In the genomic region with DNA sequence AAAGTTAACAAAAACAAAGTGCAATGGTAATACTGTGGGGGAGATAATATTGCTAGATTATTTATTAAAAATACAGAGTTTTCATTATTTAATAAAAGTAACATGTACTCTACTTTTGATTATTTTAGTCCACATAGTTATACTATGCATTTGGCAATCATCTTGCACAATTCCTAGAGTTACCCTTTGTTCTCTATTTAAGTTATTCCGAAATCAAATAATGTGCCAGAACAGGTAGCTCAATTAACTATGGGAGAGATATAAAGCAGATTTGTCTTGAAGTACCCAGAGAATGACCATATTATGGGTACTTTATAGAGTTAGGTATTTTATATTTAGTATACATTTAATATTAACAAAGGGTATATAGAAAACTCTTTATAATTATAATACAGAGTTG, we compare ENCODE assay signal across 24 cellular contexts. TPM values are rescaled to one million over a fixed set of nuclear protein-coding genes. Genes with fewer than 3 reads are reported as not detected.
DNase-seq lines count a peak whose midpoint lies in the region; ATAC-seq, FAIRE-seq and TF ChIP-seq lines count a peak whose summit lies in the region.
"Had no signal": no experiment of that assay in that cellular context is flagged by ENCODE, and none has a peak within 500 bp of the region (broad histone marks: within the 10 kb centered on the region; RNA-seq: fewer than 3 reads in every experiment).

No MANE protein-coding gene starts in this region.

- no peak overlapping the region for H3K4me3 ChIP-seq in A549
- H3K4me3 ChIP-seq in epithelial cell of esophagus (ENCODE audit: low read length) = no peak overlapping the region
- no peak overlapping the region for H3K4me3 ChIP-seq in OCI-LY7 (ENCODE audit: low read depth, low read length, poor library complexity, severe bottlenecking)
- H3K4me3 ChIP-seq: BLaER1 treated with 17β-estradiol and CSF1 and Interleukin-3, amounts not matched to agents 10 nM and 100 nM; GM12878; GM23248 had no signal

- H3K79me2 ChIP-seq in OCI-LY7 (ENCODE audit: insufficient read depth, low read depth, low read length) = no peaks in the 10 kb centered on the region

- no peak for TF ChIP-seq POLR2A in A549 (IDR thresholded peaks at IDR 0.05; ENCODE audit: low read length)

- H3K4me1 ChIP-seq in A549 = peaks cover 43% of the 10 kb centered on the region
- no peaks in the 10 kb centered on the region for H3K4me1 ChIP-seq in OCI-LY7 (ENCODE audit: insufficient read depth, low read length, poor library complexity, severe bottlenecking)
- H3K4me1 ChIP-seq: BE2C; BLaER1 treated with 17β-estradiol and CSF1 and Interleukin-3, amounts not matched to agents 10 nM and 100 nM had no signal

- ATAC-seq in A549 (no peak), HG02642 (IDR thresholded peaks at IDR 0.05; ENCODE audit: poor library complexity, unreplicated experiment) (no peak)
- ATAC-seq: GM12878, HCT116 had no signal

- peak overlapping the region; percentile 59; the same call in 2 of the 3 replicates for H3K4me2 ChIP-seq in A549
- no peak overlapping the region for H3K4me2 ChIP-seq in OCI-LY7 (ENCODE audit: low read length)
- H3K4me2 ChIP-seq: BLaER1 treated with 17β-estradiol and CSF1 and Interleukin-3, amounts not matched to agents 10 nM and 100 nM had no signal

- WGBS in A549 (ENCODE audit: missing lambda C conversion rate) = 80% methylated on average over 1 of the region's 1 CpG

- H3K27ac ChIP-seq in A549 = no peak overlapping the region; a peak in 1 of 6 replicates
- H3K27ac ChIP-seq in OCI-LY7 (ENCODE audit: low read depth, low read length, poor library complexity, severe bottlenecking) = no peak overlapping the region
- H3K27ac ChIP-seq: BLaER1 treated with 17β-estradiol and CSF1 and Interleukin-3, amounts not matched to agents 10 nM and 100 nM; GM23248 had no signal

- FAIRE-seq in A204.1 (lab: Jason Lieb, UNC) = peak; percentile 9
- no peak for FAIRE-seq in A549 (lab: Jason Lieb, UNC)
- FAIRE-seq: D721Med, GM12878, GM19239, H1 had no signal

- no peaks in the 10 kb centered on the region for H4K20me1 ChIP-seq in OCI-LY7 (ENCODE audit: insufficient read depth, low read length)
- H4K20me1 ChIP-seq: BLaER1 treated with 17β-estradiol and CSF1 and Interleukin-3, amounts not matched to agents 10 nM and 100 nM had no signal

- no peak for TF ChIP-seq CTCF in A549 (IDR thresholded peaks at IDR 0.05)
- TF ChIP-seq CTCF in epithelial cell of esophagus (IDR thresholded peaks at IDR 0.05; ENCODE audit: insufficient read depth, low read depth, low read length, missing control alignments) = no peak
- no peak for TF ChIP-seq CTCF in OCI-LY7 (conservative IDR thresholded peaks at IDR 0.05; ENCODE audit: low read length)

- POLR2A ChIA-PET in A549 (lab: Yijun Ruan, JAX) (no interaction called here), OCI-LY7 (lab: Charles Lee) (no interaction called here)

- no peak for DNase-seq in A549 (ENCODE audit: low read depth in 1 of 2, low spot score in 1 of 2)
- peak; percentile 63 for DNase-seq in epithelial cell of esophagus (ENCODE audit: low read depth)
- no peak for DNase-seq in SHP77 (lab: John Stamatoyannopoulos, UW)
- DNase-seq in OCI-LY7 (ENCODE audit: low spot score) = no peak
- DNase-seq: ACHN; AML-193; BE2C; CD4-positive, alpha-beta T cell; CD8-positive, alpha-beta memory T cell; DMS 273 treated with DMSO at 0.1 percent for 48 hours; DMS79; EL; GDM1; GM23248; H9 had no signal

- H2AFZ ChIP-seq in OCI-LY7 (ENCODE audit: low read length) = no peak overlapping the region
- H2AFZ ChIP-seq: GM23248 had no signal

- H3K9me3 ChIP-seq in A549 = no peaks in the 10 kb centered on the region
- H3K9me3 ChIP-seq in OCI-LY7 (ENCODE audit: low read length) = no peaks in the 10 kb centered on the region
- H3K9me3 ChIP-seq: BE2C; BLaER1 treated with 17β-estradiol and CSF1 and Interleukin-3, amounts not matched to agents 10 nM and 100 nM had no signal

- no peak for TF ChIP-seq RAD21 in A549 (conservative IDR thresholded peaks at IDR 0.05 in 1 of 2, IDR thresholded peaks at IDR 0.05 in 1 of 2)

- TF ChIP-seq EP300 in A549 (IDR thresholded peaks at IDR 0.05) = no peak

- H3K36me3 ChIP-seq in OCI-LY7 (ENCODE audit: insufficient read depth, low read length) = no peaks in the 10 kb centered on the region
- H3K36me3 ChIP-seq: BE2C; BLaER1 treated with 17β-estradiol and CSF1 and Interleukin-3, amounts not matched to agents 10 nM and 100 nM had no signal

- no peaks in the 10 kb centered on the region for H3K9me2 ChIP-seq in OCI-LY7 (ENCODE audit: insufficient read depth, low read length)

- BruUV-seq in OCI-LY7 (replicated peaks; lab: Mats Ljungman, UMichigan) = no TSS peak

- CTCF ChIA-PET in A549 (lab: Yijun Ruan, JAX) (no interaction called here), OCI-LY7 (lab: Charles Lee; ENCODE audit: unreplicated experiment) (no interaction called here)

- intact Hi-C loops in OCI-LY7 (cut with micrococcal nuclease; ENCODE audit: unreplicated experiment) = no loop called here

TF ChIP-seq in A549, 52 proteins besides CTCF, POLR2A, EP300 and RAD21:
- TF ChIP-seq KDM5A (IDR thresholded peaks at IDR 0.05) = no peak
- TF ChIP-seq MAFK (IDR thresholded peaks at IDR 0.05; ENCODE audit: partially characterized antibody) = no peak
- no peak for TF ChIP-seq RARB (CRISPR knock-in tag; IDR thresholded peaks at IDR 0.05)
- TF ChIP-seq GATA3 (IDR thresholded peaks at IDR 0.05; ENCODE audit: borderline replicate concordance) = no peak
- no peak for TF ChIP-seq POLR2AphosphoS2 (conservative IDR thresholded peaks at IDR 0.05; ENCODE audit: low read length)
- TF ChIP-seq, protein P1, sequence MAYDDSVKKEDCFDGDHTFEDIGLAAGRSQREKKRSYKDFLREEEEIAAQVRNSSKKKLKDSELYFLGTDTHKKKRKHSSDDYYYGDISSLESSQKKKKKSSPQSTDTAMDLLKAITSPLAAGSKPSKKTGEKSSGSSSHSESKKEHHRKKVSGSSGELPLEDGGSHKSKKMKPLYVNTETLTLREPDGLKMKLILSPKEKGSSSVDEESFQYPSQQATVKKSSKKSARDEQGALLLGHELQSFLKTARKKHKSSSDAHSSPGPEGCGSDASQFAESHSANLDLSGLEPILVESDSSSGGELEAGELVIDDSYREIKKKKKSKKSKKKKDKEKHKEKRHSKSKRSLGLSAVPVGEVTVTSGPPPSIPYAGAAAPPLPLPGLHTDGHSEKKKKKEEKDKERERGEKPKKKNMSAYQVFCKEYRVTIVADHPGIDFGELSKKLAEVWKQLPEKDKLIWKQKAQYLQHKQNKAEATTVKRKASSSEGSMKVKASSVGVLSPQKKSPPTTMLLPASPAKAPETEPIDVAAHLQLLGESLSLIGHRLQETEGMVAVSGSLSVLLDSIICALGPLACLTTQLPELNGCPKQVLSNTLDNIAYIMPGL (CRISPR knock-in tag; IDR thresholded peaks at IDR 0.05; ENCODE audit: borderline replicate concordance) = no peak
- TF ChIP-seq FOSL2 (IDR thresholded peaks at IDR 0.05) = no peak
- no peak for TF ChIP-seq FOSL2 (CRISPR knock-in tag; IDR thresholded peaks at IDR 0.05)
- TF ChIP-seq, protein P2, sequence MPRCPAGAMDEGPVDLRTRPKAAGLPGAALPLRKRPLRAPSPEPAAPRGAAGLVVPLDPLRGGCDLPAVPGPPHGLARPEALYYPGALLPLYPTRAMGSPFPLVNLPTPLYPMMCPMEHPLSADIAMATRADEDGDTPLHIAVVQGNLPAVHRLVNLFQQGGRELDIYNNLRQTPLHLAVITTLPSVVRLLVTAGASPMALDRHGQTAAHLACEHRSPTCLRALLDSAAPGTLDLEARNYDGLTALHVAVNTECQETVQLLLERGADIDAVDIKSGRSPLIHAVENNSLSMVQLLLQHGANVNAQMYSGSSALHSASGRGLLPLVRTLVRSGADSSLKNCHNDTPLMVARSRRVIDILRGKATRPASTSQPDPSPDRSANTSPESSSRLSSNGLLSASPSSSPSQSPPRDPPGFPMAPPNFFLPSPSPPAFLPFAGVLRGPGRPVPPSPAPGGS (IDR thresholded peaks at IDR 0.05) = no peak
- no peak for TF ChIP-seq KDM1A (IDR thresholded peaks at IDR 0.05; ENCODE audit: low read depth)
- TF ChIP-seq NPAS2 (CRISPR knock-in tag; IDR thresholded peaks at IDR 0.05; ENCODE audit: borderline replicate concordance) = no peak
- TF ChIP-seq HEYL (CRISPR knock-in tag; IDR thresholded peaks at IDR 0.05) = no peak
- TF ChIP-seq, protein P3, sequence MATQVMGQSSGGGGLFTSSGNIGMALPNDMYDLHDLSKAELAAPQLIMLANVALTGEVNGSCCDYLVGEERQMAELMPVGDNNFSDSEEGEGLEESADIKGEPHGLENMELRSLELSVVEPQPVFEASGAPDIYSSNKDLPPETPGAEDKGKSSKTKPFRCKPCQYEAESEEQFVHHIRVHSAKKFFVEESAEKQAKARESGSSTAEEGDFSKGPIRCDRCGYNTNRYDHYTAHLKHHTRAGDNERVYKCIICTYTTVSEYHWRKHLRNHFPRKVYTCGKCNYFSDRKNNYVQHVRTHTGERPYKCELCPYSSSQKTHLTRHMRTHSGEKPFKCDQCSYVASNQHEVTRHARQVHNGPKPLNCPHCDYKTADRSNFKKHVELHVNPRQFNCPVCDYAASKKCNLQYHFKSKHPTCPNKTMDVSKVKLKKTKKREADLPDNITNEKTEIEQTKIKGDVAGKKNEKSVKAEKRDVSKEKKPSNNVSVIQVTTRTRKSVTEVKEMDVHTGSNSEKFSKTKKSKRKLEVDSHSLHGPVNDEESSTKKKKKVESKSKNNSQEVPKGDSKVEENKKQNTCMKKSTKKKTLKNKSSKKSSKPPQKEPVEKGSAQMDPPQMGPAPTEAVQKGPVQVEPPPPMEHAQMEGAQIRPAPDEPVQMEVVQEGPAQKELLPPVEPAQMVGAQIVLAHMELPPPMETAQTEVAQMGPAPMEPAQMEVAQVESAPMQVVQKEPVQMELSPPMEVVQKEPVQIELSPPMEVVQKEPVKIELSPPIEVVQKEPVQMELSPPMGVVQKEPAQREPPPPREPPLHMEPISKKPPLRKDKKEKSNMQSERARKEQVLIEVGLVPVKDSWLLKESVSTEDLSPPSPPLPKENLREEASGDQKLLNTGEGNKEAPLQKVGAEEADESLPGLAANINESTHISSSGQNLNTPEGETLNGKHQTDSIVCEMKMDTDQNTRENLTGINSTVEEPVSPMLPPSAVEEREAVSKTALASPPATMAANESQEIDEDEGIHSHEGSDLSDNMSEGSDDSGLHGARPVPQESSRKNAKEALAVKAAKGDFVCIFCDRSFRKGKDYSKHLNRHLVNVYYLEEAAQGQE (IDR thresholded peaks at IDR 0.05) = no peak

RNA-seq across cellular contexts. Expression of a gene that starts 9.4 kb away (rescaled TPM):
- 52.4 and 61.4 TPM in 2 replicates for polyA plus RNA-seq in A549 (2011; rRNA removed)
- polyA plus RNA-seq in A549 (2012; cell fraction: cytosol; rRNA removed) = 14.5 and 16.9 TPM in 2 replicates
- polyA plus RNA-seq in A549 (2012; cell fraction: nucleus; rRNA removed) = 23.0 and 32.1 TPM in 2 replicates
- polyA plus RNA-seq in A549 (2017; fragmentation: RNase III; extraction: RNeasy Plus Mini Kit Qiagen cat#74134 plus additional on column Dnase treatment) = 15.6 to 24.4 TPM (median 23.9 TPM) in 3 replicates
- 70.0 and 83.0 TPM in 2 replicates for polyA minus RNA-seq in A549 (2011; rRNA and poly(A)+ RNA removed)
- not detected in 2 replicates for total RNA-seq in OCI-LY7 (2014; rRNA removed; shearing (Covaris generic))
- total RNA-seq in OCI-LY7 (2022) = not detected in 2 replicates
- total RNA-seq: CD4-positive, alpha-beta T cell; CD8-positive, alpha-beta memory T cell had no signal
- polyA plus RNA-seq: CD14-positive monocyte; CD8-positive, alpha-beta memory T cell had no signal
